Comparison of ENCODE assay signal across 30 cellular contexts in genomic region chrX:95059909-95060308, GRCh38.
"Had no signal": no experiment of that assay in that cellular context is flagged by ENCODE, and none has a peak within 500 bp of the region (broad histone marks: within the 10 kb centered on the region; RNA-seq: fewer than 3 reads in every experiment).

No MANE protein-coding gene starts in this region.

- H3K4me1 ChIP-seq: breast epithelium, esophagus squamous epithelium, parathyroid adenoma, psoas muscle, uterus had no signal

- H3K27me3 Mint-ChIP-seq: activated naive CD8-positive, alpha-beta T cell treated with anti-CD3 and anti-CD28 coated beads, Interleukin-2, amount 10 ng/mL, durations not matched to agents 7 days and 5 days; naive thymus-derived CD8-positive, alpha-beta T cell; stimulated activated naive CD8-positive, alpha-beta T cell treated with anti-CD3 and anti-CD28 coated beads, Interleukin-15, Interleukin-2, amounts not matched to agents 100 ng/mL and 50 ng/mL, for 24 hours had no signal

- H3K27ac Mint-ChIP-seq: activated naive CD4-positive, alpha-beta T cell treated with anti-CD3 and anti-CD28 coated beads for 36 hours; activated naive CD8-positive, alpha-beta T cell treated with anti-CD3 and anti-CD28 coated beads, Interleukin-2, amount 10 ng/mL, durations not matched to agents 7 days and 5 days; activated T-cell treated with anti-CD3 and anti-CD28 coated beads, Interleukin-2, amount 50 U/mL, for 72 hours; naive thymus-derived CD8-positive, alpha-beta T cell; stimulated activated naive CD8-positive, alpha-beta T cell treated with anti-CD3 and anti-CD28 coated beads, Interleukin-15, Interleukin-2, amounts not matched to agents 100 ng/mL and 50 ng/mL, for 24 hours; T-helper 2 cell treated with Interferon-gamma antibody and Interleukin-4, amounts not matched to agents 5 μg/mL and 100 μg/mL, for 36 hours had no signal

- H3K4me3 ChIP-seq: breast epithelium, esophagus squamous epithelium, psoas muscle, thoracic aorta, uterus had no signal

- H3K4me3 Mint-ChIP-seq: activated naive CD4-positive, alpha-beta T cell treated with anti-CD3 and anti-CD28 coated beads for 36 hours; activated naive CD8-positive, alpha-beta T cell treated with anti-CD3 and anti-CD28 coated beads, Interleukin-2, amount 10 ng/mL, durations not matched to agents 7 days and 5 days; activated T-cell treated with anti-CD3 and anti-CD28 coated beads, Interleukin-2, amount 50 U/mL, for 72 hours; naive thymus-derived CD8-positive, alpha-beta T cell; neural crest cell; stimulated activated naive CD8-positive, alpha-beta T cell treated with anti-CD3 and anti-CD28 coated beads, Interleukin-15, Interleukin-2, amounts not matched to agents 100 ng/mL and 50 ng/mL, for 24 hours; T-helper 2 cell treated with Interferon-gamma antibody and Interleukin-4, amounts not matched to agents 5 μg/mL and 100 μg/mL, for 36 hours had no signal

- H3K9me3 ChIP-seq: breast epithelium, esophagus squamous epithelium, psoas muscle, thoracic aorta, uterus had no signal

- H3K9ac ChIP-seq: parathyroid adenoma had no signal

- H3K36me3 ChIP-seq: breast epithelium, esophagus squamous epithelium, thoracic aorta, uterus had no signal

- ATAC-seq: activated T-cell treated with anti-CD3 and anti-CD28 coated beads, Interleukin-2, amount 50 U/mL, for 72 hours; left cardiac atrium; naive thymus-derived CD8-positive, alpha-beta T cell; psoas muscle; right cardiac atrium had no signal

- H3K4me1 Mint-ChIP-seq: activated naive CD8-positive, alpha-beta T cell treated with anti-CD3 and anti-CD28 coated beads, Interleukin-2, amount 10 ng/mL, durations not matched to agents 7 days and 5 days; naive thymus-derived CD8-positive, alpha-beta T cell; neural crest cell had no signal

- H3K36me3 Mint-ChIP-seq: activated naive CD8-positive, alpha-beta T cell treated with anti-CD3 and anti-CD28 coated beads, Interleukin-2, amount 10 ng/mL, durations not matched to agents 7 days and 5 days; naive thymus-derived CD8-positive, alpha-beta T cell had no signal

- H3K27me3 ChIP-seq: esophagus squamous epithelium, uterus had no signal

- H3K9me3 Mint-ChIP-seq: activated naive CD4-positive, alpha-beta T cell treated with anti-CD3 and anti-CD28 coated beads for 36 hours; activated naive CD8-positive, alpha-beta T cell treated with anti-CD3 and anti-CD28 coated beads, Interleukin-2, amount 10 ng/mL, durations not matched to agents 7 days and 5 days; activated T-cell treated with anti-CD3 and anti-CD28 coated beads, Interleukin-2, amount 50 U/mL, for 72 hours; naive thymus-derived CD8-positive, alpha-beta T cell; neural crest cell; stimulated activated naive CD8-positive, alpha-beta T cell treated with anti-CD3 and anti-CD28 coated beads, Interleukin-15, Interleukin-2, amounts not matched to agents 100 ng/mL and 50 ng/mL, for 24 hours; T-helper 2 cell treated with Interferon-gamma antibody and Interleukin-4, amounts not matched to agents 5 μg/mL and 100 μg/mL, for 36 hours had no signal

- DNase-seq: activated CD4-positive, alpha-beta T cell treated with anti-CD3 and anti-CD28 coated beads for 4 hours; activated CD4-positive, alpha-beta T cell treated with anti-CD3 and anti-CD28 coated beads, Interleukin-2, amount 50 U/mL, for 4 hours; activated effector memory CD4-positive, alpha-beta T cell treated with Interleukin-2 at 50 U/mL for 16 hours; activated naive CD4-positive, alpha-beta T cell treated with anti-CD3 and anti-CD28 coated beads for 36 hours; activated naive CD8-positive, alpha-beta T cell treated with anti-CD3 and anti-CD28 coated beads, Interleukin-2, amount 10 ng/mL, durations not matched to agents 7 days and 5 days; activated T-cell treated with anti-CD3 and anti-CD28 coated beads for 4 hours; activated T-cell treated with anti-CD3 and anti-CD28 coated beads, Interleukin-2, amount 50 U/mL, for 72 hours; amygdala; central memory CD4-positive, alpha-beta T cell; dermis blood vessel endothelial cell; effector CD4-positive, alpha-beta T cell; esophagus squamous epithelium; foreskin melanocyte; islet precursor cell; left cardiac atrium; mammary epithelial cell; naive thymus-derived CD8-positive, alpha-beta T cell; nucleus accumbens; psoas muscle; right cardiac atrium; stimulated activated CD4-positive, alpha-beta T cell treated with anti-CD3 and anti-CD28 coated beads, Interleukin-12 subunit alpha, Interleukin-12 subunit beta, amount 100 ng/mL, for 4 hours; stimulated activated CD4-positive, alpha-beta T cell treated with anti-CD3 and anti-CD28 coated beads, Interleukin-4, amount 100 ng/mL, for 1 hour; T-helper 1 cell; uterus had no signal
